Comparison of ENCODE assay signal across 9 cellular contexts in genomic region chr2:233331536-233331935, GRCh38. TPM values are rescaled to one million over a fixed set of nuclear protein-coding genes. Genes with fewer than 3 reads are reported as not detected.
DNase-seq lines count a peak whose midpoint lies in the region; ATAC-seq and TF ChIP-seq lines count a peak whose summit lies in the region.
"Had no signal": no experiment of that assay in that cellular context is flagged by ENCODE, and none has a peak within 500 bp of the region (broad histone marks: within the 10 kb centered on the region; RNA-seq: fewer than 3 reads in every experiment).

No MANE protein-coding gene starts in this region.

- peak overlapping the region; percentile 20 for H3K4me3 ChIP-seq in SJCRH30
- H3K4me3 ChIP-seq in testis = no peak overlapping the region

- intact Hi-C loops in activated naive CD4-positive, alpha-beta T cell treated with anti-CD3 and anti-CD28 coated beads for 36 hours (cut with micrococcal nuclease) = loop anchor here (2.0 kb wide), 2 partner anchors 19 to 63 kb away; no protein-coding TSS in a partner anchor
- intact Hi-C loops in testis (cut with DNase I; ENCODE audit: low total_unique reads) = no loop called here

- H3K27ac ChIP-seq in SJCRH30 (peak overlapping the region; percentile 11; the same call in 1 of the 2 replicates), testis (no peak overlapping the region)

- no peaks in the 10 kb centered on the region for H3K36me3 ChIP-seq in SJCRH30
- no peaks in the 10 kb centered on the region for H3K36me3 ChIP-seq in testis (ENCODE audit: low read depth, missing control alignments)

- CTCF ChIA-PET in activated naive CD4-positive, alpha-beta T cell treated with anti-CD3 and anti-CD28 coated beads for 36 hours (lab: Charles Lee) = interaction anchor here (0.8 to 1.6 kb wide), 3 partner anchors 22 to 211 kb away, joined by 3 to 4 read pairs (median 3); partner anchors contain the start of gene DGKD
- CTCF ChIA-PET in WTC11 (lab: Charles Lee) = interaction anchor here (0.9 to 2.0 kb wide), 2 partner anchors 22 to 117 kb away, joined by 3 to 5 read pairs; no protein-coding TSS in a partner anchor

- no peaks in the 10 kb centered on the region for H3K9me3 Mint-ChIP-seq in activated naive CD4-positive, alpha-beta T cell treated with anti-CD3 and anti-CD28 coated beads for 36 hours
- no peaks in the 10 kb centered on the region for H3K9me3 Mint-ChIP-seq in naive B cell
- H3K9me3 Mint-ChIP-seq in WTC11 = no peaks in the 10 kb centered on the region
- no peaks in the 10 kb centered on the region for H3K9me3 Mint-ChIP-seq in type B pancreatic cell

- no peaks in the 10 kb centered on the region for H3K9me3 ChIP-seq in SJCRH30 (replicated peaks)
- H3K9me3 ChIP-seq in testis = no peaks in the 10 kb centered on the region

- 67 to 83% methylated on average over 15 of the region's 15 CpGs for WGBS in testis, 2 donors

- DNase-seq in SJCRH30 (peak; percentile 72 to 80), naive B cell (peak; percentile 94), testis (peak; percentile 66), WTC11 (ENCODE audit: low spot score) (no peak), type B pancreatic cell (ENCODE audit: extremely low spot score, unreplicated experiment) (no peak)
- DNase-seq in activated naive CD4-positive, alpha-beta T cell treated with anti-CD3 and anti-CD28 coated beads for 36 hours = peak; percentile 78

- no peak for TF ChIP-seq POLR2A in testis (IDR thresholded peaks at IDR 0.05)

- peaks cover 2% of the 10 kb centered on the region for H3K36me3 Mint-ChIP-seq in activated naive CD4-positive, alpha-beta T cell treated with anti-CD3 and anti-CD28 coated beads for 36 hours (ENCODE audit: low read depth)
- H3K36me3 Mint-ChIP-seq in naive B cell (no peaks in the 10 kb centered on the region), WTC11 (no peaks in the 10 kb centered on the region), type B pancreatic cell (no peaks in the 10 kb centered on the region)

- no peaks in the 10 kb centered on the region for H3K27me3 Mint-ChIP-seq in activated naive CD4-positive, alpha-beta T cell treated with anti-CD3 and anti-CD28 coated beads for 36 hours (ENCODE audit: low read depth)
- H3K27me3 Mint-ChIP-seq in naive B cell (no peaks in the 10 kb centered on the region), WTC11 (ENCODE audit: low read depth) (peaks cover 64% of the 10 kb centered on the region), type B pancreatic cell (peaks cover 21% of the 10 kb centered on the region)

- peak overlapping the region; percentile 63 for H3K4me3 Mint-ChIP-seq in activated naive CD4-positive, alpha-beta T cell treated with anti-CD3 and anti-CD28 coated beads for 36 hours
- H3K4me3 Mint-ChIP-seq in naive B cell (peak overlapping the region; percentile 47 to 81 (median 66)), WTC11 (no peak overlapping the region), type B pancreatic cell (no peak overlapping the region)

- H3K4me1 ChIP-seq in SJCRH30 = peaks cover 28% of the 10 kb centered on the region
- H3K4me1 ChIP-seq in testis = no peaks in the 10 kb centered on the region

- POLR2A ChIA-PET in WTC11 (lab: Charles Lee) = no interaction called here

- peak overlapping the region; percentile 88 for H3K27ac Mint-ChIP-seq in activated naive CD4-positive, alpha-beta T cell treated with anti-CD3 and anti-CD28 coated beads for 36 hours
- H3K27ac Mint-ChIP-seq in naive B cell (peak overlapping the region; percentile 96 to 100 (median 99)), WTC11 (no peak overlapping the region), type B pancreatic cell (no peak overlapping the region)

- peaks cover 20% of the 10 kb centered on the region for H3K4me1 Mint-ChIP-seq in activated naive CD4-positive, alpha-beta T cell treated with anti-CD3 and anti-CD28 coated beads for 36 hours (ENCODE audit: low read depth)
- H3K4me1 Mint-ChIP-seq in naive B cell (peaks cover 58 to 91% (median 90%) of the 10 kb centered on the region in 3 donors), WTC11 (peaks cover 13% of the 10 kb centered on the region), type B pancreatic cell (ENCODE audit: unreplicated experiment) (peaks cover 7% of the 10 kb centered on the region)

- no peaks in the 10 kb centered on the region for H3K27me3 ChIP-seq in SJCRH30
- H3K27me3 ChIP-seq in testis = no peaks in the 10 kb centered on the region

- ATAC-seq in GM18499 (IDR thresholded peaks at IDR 0.05; ENCODE audit: insufficient read depth, unreplicated experiment) (peak; percentile 70), HG02870 (IDR thresholded peaks at IDR 0.05; ENCODE audit: unreplicated experiment) (peak; percentile 86), naive B cell (ENCODE audit: low read depth in 2 of 2) (peak; percentile 92 to 93), WTC11 (no peak)

- TF ChIP-seq CTCF in testis (IDR thresholded peaks at IDR 0.05) = no peak
- no peak for TF ChIP-seq CTCF in WTC11 (IDR thresholded peaks at IDR 0.05)
- TF ChIP-seq CTCF in type B pancreatic cell (conservative IDR thresholded peaks at IDR 0.05) = no peak

TF ChIP-seq in WTC11, 78 proteins besides CTCF, POLR2A, EP300 and RAD21:
- no peak for TF ChIP-seq E2F4 (CRISPR knock-in tag; IDR thresholded peaks at IDR 0.05; ENCODE audit: borderline replicate concordance, low read depth)

RNA-seq across cellular contexts. Expression of gene DGKD, which starts 22.8 kb away (rescaled TPM):
- total RNA-seq in SJCRH30 (2014; rRNA removed; shearing (Covaris generic)) = 21.6 and 28.2 TPM in 2 replicates
- total RNA-seq in activated naive CD4-positive, alpha-beta T cell treated with anti-CD3 and anti-CD28 coated beads for 36 hours = 10 to 100 TPM; 68.9 to 72.3 TPM
- polyA plus RNA-seq in naive B cell (ENCODE audit: low read depth in 6 of 6) (100 to 1,000 TPM in 1 of 6 donors, 10 to 100 TPM in 5; 38.0 to 111 (median 67.7) TPM), testis (ENCODE audit: insufficient read depth, low read depth, low replicate concordance) (66.7 TPM)
- total RNA-seq in testis (10 to 100 TPM; 65.1 to 80.1 TPM), WTC11 (2021) (30.6 to 41.4 TPM (median 31.9 TPM) in 3 replicates), type B pancreatic cell (ENCODE audit: low replicate concordance) (32.2 and 72.5 TPM in 2 replicates)

RNA-seq across cellular contexts. Expression of gene SAG, which starts 23.9 kb away (rescaled TPM):
- not detected in 2 replicates for total RNA-seq in SJCRH30 (2014; rRNA removed; shearing (Covaris generic))
- total RNA-seq in activated naive CD4-positive, alpha-beta T cell treated with anti-CD3 and anti-CD28 coated beads for 36 hours = under 1 TPM in 1 of 2 experiments, not detected in 1; 0.19 TPM
- not detected for polyA plus RNA-seq in naive B cell (ENCODE audit: low read depth in 6 of 6)
- 10 to 100 TPM in 1 of 2 donors, 1 to 10 TPM in 1; 5.1 to 10.2 TPM for total RNA-seq in testis
- polyA plus RNA-seq in testis (ENCODE audit: insufficient read depth, low read depth, low replicate concordance) = 25.6 TPM
- 0.14 TPM in 1 of 3 replicates, not detected in the others for total RNA-seq in WTC11 (2021)
- total RNA-seq in type B pancreatic cell (ENCODE audit: low replicate concordance) = 0.43 TPM in 1 of 2 replicates, not detected in the other
- total RNA-seq: fibroblast of villous mesenchyme had no signal

Comparison
In these comparisons a context has a peak if more than half of its experiments do, and no peak if none do; other contexts are left out.
1. DNase-seq: peak in SJCRH30 (2 of 2), activated naive CD4-positive, alpha-beta T cell treated with anti-CD3 and anti-CD28 coated beads for 36 hours (single experiment), naive B cell (single experiment) and testis (single experiment); none in WTC11 (single experiment) and type B pancreatic cell (single experiment).
2. H3K27ac Mint-ChIP-seq: peak in activated naive CD4-positive, alpha-beta T cell treated with anti-CD3 and anti-CD28 coated beads for 36 hours (single experiment) and naive B cell (6 of 6); none in WTC11 (single experiment) and type B pancreatic cell (single experiment).
3. H3K4me3 Mint-ChIP-seq: peak in activated naive CD4-positive, alpha-beta T cell treated with anti-CD3 and anti-CD28 coated beads for 36 hours (single experiment) and naive B cell (8 of 8); none in WTC11 (single experiment) and type B pancreatic cell (single experiment).